Comparison of ENCODE assay signal across 11 cellular contexts in the genomic region with DNA sequence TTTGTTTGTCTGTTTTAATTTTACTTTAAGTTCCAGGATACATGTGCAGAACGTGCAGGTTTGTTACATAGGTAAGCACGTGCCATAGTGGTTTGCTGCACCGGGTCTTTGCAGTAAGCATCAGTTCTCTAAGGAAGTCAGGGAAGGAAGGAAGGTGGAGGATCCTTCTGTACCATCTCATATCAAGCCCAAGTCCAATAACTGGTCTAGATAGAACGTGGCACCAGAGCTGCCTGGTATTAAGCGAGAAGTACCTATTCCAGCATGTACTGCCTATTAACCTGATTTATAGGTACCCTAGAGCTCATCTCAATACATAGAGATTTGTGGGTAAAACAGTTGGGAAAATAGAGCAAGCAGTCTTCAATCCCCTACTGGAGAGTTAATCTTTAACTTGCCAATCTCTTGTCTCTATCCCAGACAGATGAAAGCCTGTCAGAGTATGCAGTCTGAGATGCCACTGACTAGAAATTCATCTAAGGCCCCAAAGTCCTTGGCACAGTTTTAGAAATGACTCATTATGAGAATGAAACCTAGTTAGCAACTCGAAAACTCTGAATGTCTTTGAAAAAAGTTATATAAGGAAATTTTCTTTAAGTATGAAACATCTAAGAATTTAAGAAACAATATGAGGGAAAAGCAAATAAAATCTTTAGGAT.
A peak's percentile ranks its signal among the peaks of the same experiment; 100 is the strongest.
DNase-seq lines count a peak whose midpoint lies in the region; ATAC-seq, FAIRE-seq and TF ChIP-seq lines count a peak whose summit lies in the region.
"Had no signal": no experiment of that assay in that cellular context is flagged by ENCODE, and none has a peak within 500 bp of the region (broad histone marks: within the 10 kb centered on the region; RNA-seq: fewer than 3 reads in every experiment).

No MANE protein-coding gene starts in this region.

- H3K36me3 ChIP-seq in H1 (ENCODE audit: control insufficient read depth in 2 of 4, insufficient read depth in 4 of 4, low read length in 3 of 4), result no peaks in the 10 kb centered on the region
- H3K36me3 ChIP-seq in smooth muscle cell (ENCODE audit: low read depth), result no peaks in the 10 kb centered on the region

- TF ChIP-seq CTCF in H1 (IDR thresholded peaks at IDR 0.05; ENCODE audit: control extremely low read depth in 1 of 3, insufficient read depth in 1 of 3, low read depth in 1 of 3, low read length in 3 of 3) (no peak), smooth muscle cell (IDR thresholded peaks at IDR 0.05; ENCODE audit: borderline replicate concordance, insufficient read depth, poor library complexity, severe bottlenecking) (no peak)

- TF ChIP-seq EP300 in H1 (IDR thresholded peaks at IDR 0.05; ENCODE audit: borderline replicate concordance in 1 of 2, low read depth in 2 of 2, low read length in 2 of 2), result no peak

- no peak overlapping the region for H4K91ac ChIP-seq in H1 (replicated peaks; ENCODE audit: insufficient read length, low read length)

- peak overlapping the region; percentile 36; the same call in 1 of the 2 replicates for H2BK20ac ChIP-seq in H1 (ENCODE audit: low read length)

- no peaks in the 10 kb centered on the region for H4K20me1 ChIP-seq in H1 (replicated peaks in 1 of 2; ENCODE audit: control insufficient read depth in 1 of 2, insufficient read depth in 2 of 2, low read length in 2 of 2)
- H4K20me1 ChIP-seq in smooth muscle cell (ENCODE audit: low read depth), result no peaks in the 10 kb centered on the region

- H3K56ac ChIP-seq in H1 (replicated peaks; ENCODE audit: insufficient read length, low read depth, low read length), result no peak overlapping the region

- H2BK15ac ChIP-seq in H1 (ENCODE audit: low read length), result no peak overlapping the region

- no peak overlapping the region for H3K4ac ChIP-seq in H1 (replicated peaks; ENCODE audit: insufficient read length, low read depth, low read length)

- no peaks in the 10 kb centered on the region for H3K23me2 ChIP-seq in H1 (ENCODE audit: low read depth, low read length)

- H3K14ac ChIP-seq in H1 (ENCODE audit: insufficient read length), result no peak overlapping the region

- 0 out of 2 replicates have a peak overlapping the region, but pooled peaks have one; percentile 51 for H2BK12ac ChIP-seq in H1 (ENCODE audit: low read depth, low read length)

- H4K5ac ChIP-seq in H1 (ENCODE audit: insufficient read length, low read depth, low read length), result no peak overlapping the region

- H2BK120ac ChIP-seq in H1 (replicated peaks; ENCODE audit: low read depth, low read length), result no peak overlapping the region

- H3K27ac ChIP-seq in H1 (ENCODE audit: low read depth, low read length) (no peak overlapping the region), smooth muscle cell (ENCODE audit: low read depth) (no peak overlapping the region)
- H3K27ac ChIP-seq: testis had no signal

- no peak overlapping the region for H2AK5ac ChIP-seq in H1 (ENCODE audit: low read depth, low read length)

- 82% methylated on average over 6 of the region's 6 CpGs; no CpG with 5 or more reads in 1 of the 2 experiments for WGBS in H1 (ENCODE audit: extremely low coverage in 1 of 2, insufficient coverage in 1 of 2, insufficient read length in 1 of 2, insufficient replicate concordance in 2 of 2, low coverage in 1 of 2, low lambda C conversion rate in 2 of 2, missing lambda C conversion rate in 1 of 2), 2 experiments
- WGBS in smooth muscle cell (ENCODE audit: low lambda C conversion rate), result 84% methylated on average over 6 of the region's 6 CpGs

- H3K79me2 ChIP-seq in H1 (ENCODE audit: control insufficient read depth in 1 of 2, insufficient read depth in 2 of 2, low read length in 2 of 2), result no peaks in the 10 kb centered on the region
- no peaks in the 10 kb centered on the region for H3K79me2 ChIP-seq in smooth muscle cell (ENCODE audit: low read depth)

- H3K18ac ChIP-seq in H1 (ENCODE audit: extremely low read depth, low read length), result 0 out of 2 replicates have a peak overlapping the region, but pooled peaks have one; percentile 9

- H3K9ac ChIP-seq in H1 (replicated peaks in 1 of 4; ENCODE audit: extremely low read depth in 1 of 4, low read depth in 3 of 4, low read length in 3 of 4) (no peak overlapping the region), smooth muscle cell (ENCODE audit: low read depth) (no peak overlapping the region)

- POLR2A ChIA-PET in H1 (lab: Charles Lee; ENCODE audit: partially characterized antibody), result no interaction called here

- no peaks in the 10 kb centered on the region for H3K79me1 ChIP-seq in H1 (ENCODE audit: low read depth, low read length)

- H3K4me1 ChIP-seq in H1 (replicated peaks in 1 of 4; ENCODE audit: control insufficient read depth in 3 of 4, insufficient read depth in 4 of 4, low read length in 3 of 4) (peaks cover 9 to 27% (median 16%) of the 10 kb centered on the region in 4 experiments), smooth muscle cell (ENCODE audit: low read depth) (peaks cover 13% of the 10 kb centered on the region)
- H3K4me1 ChIP-seq: testis had no signal

- H3K4me3 ChIP-seq in H1 (ENCODE audit: extremely low read depth in 1 of 4, insufficient read depth in 2 of 4, low read depth in 3 of 4, low read length in 4 of 4) (no peak overlapping the region), smooth muscle cell (no peak overlapping the region)
- H3K4me3 ChIP-seq: testis had no signal

- H2BK5ac ChIP-seq in H1 (ENCODE audit: low read depth, low read length), result no peak overlapping the region

- H3K9me3 ChIP-seq in H1 (ENCODE audit: insufficient read depth in 2 of 2, low read depth in 1 of 2, low read length in 1 of 2), result no peaks in the 10 kb centered on the region
- no peaks in the 10 kb centered on the region for H3K9me3 ChIP-seq in smooth muscle cell (replicated peaks; ENCODE audit: low read depth)
- H3K9me3 ChIP-seq: testis had no signal

- no peak for TF ChIP-seq RAD21 in H1 (IDR thresholded peaks at IDR 0.05 in 1 of 2, conservative IDR thresholded peaks at IDR 0.05 in 1 of 2; ENCODE audit: low read depth in 2 of 2, low read length in 2 of 2)

- H3K4me2 ChIP-seq in H1 (ENCODE audit: insufficient read depth in 1 of 2, low read depth in 2 of 2, low read length in 2 of 2), result no peak overlapping the region
- no peak overlapping the region for H3K4me2 ChIP-seq in smooth muscle cell

- TF ChIP-seq POLR2A in H1 (IDR thresholded peaks at IDR 0.05; ENCODE audit: control extremely low read depth in 1 of 2, low read depth in 2 of 2, low read length in 2 of 2), result no peak

- H3F3A ChIP-seq in smooth muscle cell (ENCODE audit: low read depth), result no peaks in the 10 kb centered on the region

- no peak overlapping the region for H3K23ac ChIP-seq in H1 (ENCODE audit: insufficient read length)

- FAIRE-seq in H1 (lab: Jason Lieb, UNC), result no peak
- FAIRE-seq: TTC549 had no signal

- ATAC-seq in GM21526 (IDR thresholded peaks at IDR 0.05; ENCODE audit: low FRiP score, unreplicated experiment), result peak; percentile 81
- ATAC-seq in HG02840 (IDR thresholded peaks at IDR 0.05; ENCODE audit: low FRiP score, unreplicated experiment), result no peak

- H2AFZ ChIP-seq in H1 (ENCODE audit: low read length) (no peak overlapping the region), smooth muscle cell (ENCODE audit: low read depth) (no peak overlapping the region)

- DNase-seq in GM03348 (ENCODE audit: low spot score) (peak; percentile 13), HT1080 (ENCODE audit: low read depth) (peak; percentile 29), H1 (ENCODE audit: low read depth in 1 of 2, low spot score in 2 of 2) (no peak), smooth muscle cell (lab: John Stamatoyannopoulos, UW; ENCODE audit: unreplicated experiment) (no peak)
- no peak for DNase-seq in central memory CD4-positive, alpha-beta T cell
- DNase-seq in activated CD8-positive, alpha-beta memory T cell treated with anti-CD3 and anti-CD28 coated beads, Interleukin-2, amount 50 U/mL, for 4 hours, result no peak
- DNase-seq: activated CD8-positive, alpha-beta memory T cell treated with anti-CD3 and anti-CD28 coated beads, Interleukin-2, amount 50 U/mL, for 48 hours; testis had no signal

- no peak overlapping the region for H4K8ac ChIP-seq in H1 (ENCODE audit: extremely low read depth, insufficient read depth, low read length)

- CTCF ChIA-PET in H1 (lab: Charles Lee; ENCODE audit: partially characterized antibody), result interaction anchor here (1.2 to 4.0 kb wide), 3 partner anchors 15 to 32 kb away, joined by 3 to 20 read pairs (median 4); no protein-coding TSS in a partner anchor

- no peaks in the 10 kb centered on the region for H3K27me3 ChIP-seq in H1 (replicated peaks in 1 of 4; ENCODE audit: control insufficient read depth in 3 of 4, extremely low read depth in 1 of 4, insufficient read depth in 3 of 4, low read length in 3 of 4)
- H3K27me3 ChIP-seq in smooth muscle cell (ENCODE audit: low read depth), result peaks cover 29% of the 10 kb centered on the region
- H3K27me3 ChIP-seq: testis had no signal

TF ChIP-seq in H1, 55 proteins besides CTCF, POLR2A, EP300 and RAD21:
- no peak for TF ChIP-seq SIX5 (IDR thresholded peaks at IDR 0.05; ENCODE audit: low read depth, low read length)
- TF ChIP-seq SIN3A (conservative IDR thresholded peaks at IDR 0.05 in 1 of 2, IDR thresholded peaks at IDR 0.05 in 1 of 2; ENCODE audit: low read depth in 1 of 2, low read length in 2 of 2), result no peak
- no peak for TF ChIP-seq ATF2 (IDR thresholded peaks at IDR 0.05; ENCODE audit: low read length)

Comparison
In these comparisons a context has a peak if more than half of its experiments do, and no peak if none do; other contexts are left out.
1. DNase-seq: peak in GM03348 (single experiment) and HT1080 (single experiment); none in H1 (0 of 2), central memory CD4-positive, alpha-beta T cell (single experiment), smooth muscle cell (single experiment) and activated CD8-positive, alpha-beta memory T cell treated with anti-CD3 and anti-CD28 coated beads, Interleukin-2, amount 50 U/mL, for 4 hours (single experiment).